ENCODE assay signal across 15 cellular contexts in genomic region chr14:77035267-77035666, GRCh38. TPM values are rescaled to one million over a fixed set of nuclear protein-coding genes. Genes with fewer than 3 reads are reported as not detected.
A peak's percentile ranks its signal among the peaks of the same experiment; 100 is the strongest.
DNase-seq lines count a peak whose midpoint lies in the region; ATAC-seq and TF ChIP-seq lines count a peak whose summit lies in the region.
"Had no signal": no experiment of that assay in that cellular context is flagged by ENCODE, and none has a peak within 500 bp of the region (broad histone marks: within the 10 kb centered on the region; RNA-seq: fewer than 3 reads in every experiment).

No MANE protein-coding gene starts in this region.

- H3K14ac ChIP-seq in mesenchymal stem cell (ENCODE audit: low read length in 2 of 2) = no peak overlapping the region

- ATAC-seq in WTC11 = no peak

- 73% methylated on average over 4 of the region's 4 CpGs for WGBS in mammary epithelial cell (ENCODE audit: low coverage, missing lambda C conversion rate)
- WGBS in mesenchymal stem cell = 94% methylated on average over 4 of the region's 4 CpGs

- no peak overlapping the region for H3K27ac Mint-ChIP-seq in WTC11
- H3K27ac Mint-ChIP-seq in type B pancreatic cell = peak overlapping the region; percentile 62

- H3K27me3 Mint-ChIP-seq in WTC11 (ENCODE audit: low read depth) (peaks cover 7% of the 10 kb centered on the region), type B pancreatic cell (no peaks in the 10 kb centered on the region)

- CTCF ChIA-PET in mammary epithelial cell (lab: Charles Lee; ENCODE audit: low non-redundant PET) (no interaction called here), WTC11 (lab: Charles Lee) (no interaction called here)

- no peak for TF ChIP-seq POLR2A in breast epithelium (IDR thresholded peaks at IDR 0.05)

- no peaks in the 10 kb centered on the region for H3K9me3 Mint-ChIP-seq in WTC11
- no peaks in the 10 kb centered on the region for H3K9me3 Mint-ChIP-seq in type B pancreatic cell
- H3K9me3 Mint-ChIP-seq: HFFc6 had no signal

- intact Hi-C loops in breast epithelium (cut with DNase I; ENCODE audit: low total_unique reads) = no loop called here
- intact Hi-C loops in mammary epithelial cell (cut with micrococcal nuclease) = no loop called here
- intact Hi-C loops in ascending aorta (cut with DNase I) = loop anchor here (10.0 kb wide), 1 partner anchor 270 kb away; the partner anchor contains the start of gene VASH1

- dilution Hi-C loops in mammary epithelial cell (cut with HindIII; ENCODE audit: low sequenced_read_pairs) = no loop called here

- no peak overlapping the region for H3K23ac ChIP-seq in mesenchymal stem cell (ENCODE audit: low read length in 2 of 2)

- no peak for TF ChIP-seq CTCF in breast epithelium (IDR thresholded peaks at IDR 0.05)
- no peak for TF ChIP-seq CTCF in mammary epithelial cell (conservative IDR thresholded peaks at IDR 0.05 in 1 of 2, IDR thresholded peaks at IDR 0.05 in 1 of 2; ENCODE audit: extremely low read depth in 1 of 2, insufficient read depth in 1 of 2, low read depth in 1 of 2, low read length in 2 of 2)
- no peak for TF ChIP-seq CTCF in WTC11 (IDR thresholded peaks at IDR 0.05)
- TF ChIP-seq CTCF in type B pancreatic cell (conservative IDR thresholded peaks at IDR 0.05) = no peak
- TF ChIP-seq CTCF in WERI-Rb-1 (IDR thresholded peaks at IDR 0.05; ENCODE audit: low read depth, low read length) = no peak
- no peak for TF ChIP-seq CTCF in GM13976 (IDR thresholded peaks at IDR 0.05; ENCODE audit: borderline replicate concordance, control extremely low read depth, extremely low read depth, insufficient read depth, missing control alignments)
- no peak for TF ChIP-seq CTCF in ascending aorta (IDR thresholded peaks at IDR 0.05)

- H3K36me3 ChIP-seq in breast epithelium = no peaks in the 10 kb centered on the region
- no peaks in the 10 kb centered on the region for H3K36me3 ChIP-seq in mammary epithelial cell (ENCODE audit: insufficient read depth, low read length)
- no peaks in the 10 kb centered on the region for H3K36me3 ChIP-seq in mesenchymal stem cell (ENCODE audit: control insufficient read depth in 1 of 2, insufficient read depth in 2 of 2, low read depth in 1 of 2, low read length in 2 of 2)
- H3K36me3 ChIP-seq in WERI-Rb-1 = no peaks in the 10 kb centered on the region
- H3K36me3 ChIP-seq in ascending aorta = no peaks in the 10 kb centered on the region

- H3K79me2 ChIP-seq in mammary epithelial cell (ENCODE audit: insufficient read depth, low read length) = no peaks in the 10 kb centered on the region

- H3K27ac ChIP-seq in breast epithelium = peak overlapping the region; percentile 95 to 99
- H3K27ac ChIP-seq in mammary epithelial cell (ENCODE audit: insufficient read depth, low read depth, low read length) = no peak overlapping the region
- peak overlapping the region; percentile 99 for H3K27ac ChIP-seq in mesenchymal stem cell (ENCODE audit: low read length, poor library complexity, severe bottlenecking)
- no peak overlapping the region for H3K27ac ChIP-seq in WERI-Rb-1
- H3K27ac ChIP-seq in ascending aorta = peak overlapping the region in 1 of 2 donors; percentile 100

- peak overlapping the region; percentile 0 for H2BK15ac ChIP-seq in mesenchymal stem cell (ENCODE audit: low read depth, poor library complexity, severe bottlenecking)

- no peaks in the 10 kb centered on the region for H4K20me1 ChIP-seq in mammary epithelial cell (ENCODE audit: insufficient read depth, low read length)

- H3K4me3 ChIP-seq in breast epithelium = no peak overlapping the region
- no peak overlapping the region for H3K4me3 ChIP-seq in mammary epithelial cell (replicated peaks in 1 of 3; ENCODE audit: insufficient read depth in 1 of 3, low read depth in 2 of 3, low read length in 3 of 3)
- no peak overlapping the region for H3K4me3 ChIP-seq in mesenchymal stem cell (ENCODE audit: insufficient read depth in 1 of 2, low read depth in 1 of 2, low read length in 2 of 2)
- H3K4me3 ChIP-seq in WERI-Rb-1 (ENCODE audit: low read depth, low read length) = no peak overlapping the region
- H3K4me3 ChIP-seq in ascending aorta = no peak overlapping the region
- H3K4me3 ChIP-seq: lung had no signal

- H3K79me1 ChIP-seq in mesenchymal stem cell (replicated peaks; ENCODE audit: low read length, poor library complexity, severe bottlenecking) = peaks cover 3% of the 10 kb centered on the region

- no peak overlapping the region for H4K8ac ChIP-seq in mesenchymal stem cell (ENCODE audit: low read length)

- no peak overlapping the region for H3K9ac ChIP-seq in mammary epithelial cell (ENCODE audit: insufficient read depth, low read length)
- H3K9ac ChIP-seq in mesenchymal stem cell (ENCODE audit: low read length) = no peak overlapping the region

- H2BK5ac ChIP-seq in mesenchymal stem cell (ENCODE audit: low read depth, low read length, poor library complexity, severe bottlenecking) = no peak overlapping the region

- in situ Hi-C loops in mammary epithelial cell (cut with MboI; ENCODE audit: low sequenced_read_pairs in 2 of 2) (no loop called here), GM13976 (cut with MboI; ENCODE audit: low sequenced_read_pairs, unreplicated experiment) (no loop called here)

- peak overlapping the region; percentile 93 for H2AK5ac ChIP-seq in mesenchymal stem cell (ENCODE audit: low read length, severe bottlenecking)

- H3K36me3 Mint-ChIP-seq in WTC11 = no peaks in the 10 kb centered on the region
- H3K36me3 Mint-ChIP-seq in type B pancreatic cell = no peaks in the 10 kb centered on the region

- H3K4me1 Mint-ChIP-seq in WTC11 (peaks cover 73% of the 10 kb centered on the region), type B pancreatic cell (ENCODE audit: unreplicated experiment) (peaks cover 73% of the 10 kb centered on the region)

- H3K4me1 ChIP-seq in breast epithelium (peaks cover 22 to 57% of the 10 kb centered on the region in 2 donors), mammary epithelial cell (ENCODE audit: insufficient read depth, low read length) (peaks cover 61% of the 10 kb centered on the region), mesenchymal stem cell (ENCODE audit: control insufficient read depth, insufficient read depth, low read depth, low read length) (peaks cover 39% of the 10 kb centered on the region), ascending aorta (peaks cover 16 to 68% of the 10 kb centered on the region in 2 donors)

- H3K27me3 ChIP-seq in breast epithelium = no peaks in the 10 kb centered on the region
- no peaks in the 10 kb centered on the region for H3K27me3 ChIP-seq in mammary epithelial cell (ENCODE audit: insufficient read depth, low read length)
- no peaks in the 10 kb centered on the region for H3K27me3 ChIP-seq in mesenchymal stem cell (ENCODE audit: control insufficient read depth in 1 of 2, insufficient read depth in 1 of 2, low read length in 2 of 2)
- no peaks in the 10 kb centered on the region for H3K27me3 ChIP-seq in WERI-Rb-1 (ENCODE audit: insufficient read depth, low read depth, severe bottlenecking)
- H3K27me3 ChIP-seq in ascending aorta = no peaks in the 10 kb centered on the region

- H3K4me2 ChIP-seq in mammary epithelial cell (ENCODE audit: insufficient read depth, low read depth, low read length) = no peak overlapping the region
- no peak overlapping the region for H3K4me2 ChIP-seq in mesenchymal stem cell (ENCODE audit: low read length, poor library complexity, severe bottlenecking)

- peak overlapping the region; percentile 37 to 71 for H2BK12ac ChIP-seq in mesenchymal stem cell (ENCODE audit: low read length in 2 of 2)

- BruUV-seq in mammary epithelial cell (replicated peaks; lab: Mats Ljungman, UMichigan) = no TSS peak

- no peak for DNase-seq in breast epithelium (ENCODE audit: low spot score in 2 of 2)
- DNase-seq in mammary epithelial cell = no peak
- DNase-seq in WTC11 (ENCODE audit: low spot score) = no peak
- no peak for DNase-seq in mesenchymal stem cell
- no peak for DNase-seq in type B pancreatic cell (ENCODE audit: extremely low spot score, unreplicated experiment)
- DNase-seq in WERI-Rb-1 = no peak
- DNase-seq in GM13976 (ENCODE audit: low spot score) = no peak
- no peak for DNase-seq in ascending aorta (ENCODE audit: low spot score in 2 of 2)
- DNase-seq: cerebellar nuclear complex; HFFc6; hypothalamus; NCI-H524 treated with DMSO at 0.1 percent for 48 hours; SHP77; stimulated activated naive CD4-positive, alpha-beta T cell had no signal

- H2AFZ ChIP-seq in mammary epithelial cell (ENCODE audit: low read depth, low read length) = no peak overlapping the region
- no peak overlapping the region for H2AFZ ChIP-seq in mesenchymal stem cell (ENCODE audit: low read depth, low read length)

- H3K18ac ChIP-seq in mesenchymal stem cell (ENCODE audit: low read depth in 1 of 2, low read length in 2 of 2) = peak overlapping the region; percentile 51 to 75

- POLR2A ChIA-PET in WTC11 (lab: Charles Lee) = interaction anchor here (0.6 to 2.3 kb wide), 3 partner anchors 24 to 74 kb away, joined by 3 to 9 read pairs (median 8); no protein-coding TSS in a partner anchor

- no peaks in the 10 kb centered on the region for H3K9me3 ChIP-seq in breast epithelium
- H3K9me3 ChIP-seq in mammary epithelial cell (replicated peaks; ENCODE audit: insufficient read depth, low read length) = no peaks in the 10 kb centered on the region
- no peaks in the 10 kb centered on the region for H3K9me3 ChIP-seq in mesenchymal stem cell (ENCODE audit: control insufficient read depth, low read length)
- H3K9me3 ChIP-seq in WERI-Rb-1 (ENCODE audit: severe bottlenecking) = no peaks in the 10 kb centered on the region
- no peaks in the 10 kb centered on the region for H3K9me3 ChIP-seq in ascending aorta

- H4K91ac ChIP-seq in mesenchymal stem cell (ENCODE audit: low read length) = no peak overlapping the region

- H3K4me3 Mint-ChIP-seq in WTC11 (no peak overlapping the region), type B pancreatic cell (peak overlapping the region; percentile 14)

- H2BK120ac ChIP-seq in mesenchymal stem cell (ENCODE audit: low read depth, low read length) = no peak overlapping the region

- H3K4ac ChIP-seq in mesenchymal stem cell (ENCODE audit: low read depth in 1 of 2, low read length in 2 of 2) = peak overlapping the region in 1 of 2 experiments; percentile 54

TF ChIP-seq in WTC11, 78 proteins besides CTCF, POLR2A, EP300 and RAD21:
- TF ChIP-seq ZNF121 (CRISPR knock-in tag; IDR thresholded peaks at IDR 0.05) = peak; percentile 87
- no peak for TF ChIP-seq PRRX2 (CRISPR knock-in tag; IDR thresholded peaks at IDR 0.05)

RNA-seq across cellular contexts. Expression of gene IRF2BPL, which starts 6.8 kb away (rescaled TPM):
- total RNA-seq in breast epithelium (10 to 100 TPM; 39.5 to 76.5 (median 47.2) TPM), mammary epithelial cell (10 to 100 TPM; 41.3 to 49.4 TPM), WTC11 (2021) (106 to 126 TPM (median 110 TPM) in 3 replicates), type B pancreatic cell (ENCODE audit: low replicate concordance) (59.7 and 116 TPM in 2 replicates), ascending aorta (68.1 TPM)
- polyA plus RNA-seq in mammary epithelial cell = 14.0 TPM
- polyA minus RNA-seq in mammary epithelial cell = 13.7 TPM
- 49.1 TPM for polyA plus RNA-seq in mesenchymal stem cell (2013, experiment 1 of 2)
- polyA plus RNA-seq in mesenchymal stem cell (2013, experiment 2 of 2) = 48.1 TPM

Comparison
In these comparisons a context has a peak if more than half of its experiments do, and no peak if none do; other contexts are left out.
1. H3K27ac ChIP-seq: peak in breast epithelium (2 of 2) and mesenchymal stem cell (single experiment); none in mammary epithelial cell (single experiment) and WERI-Rb-1 (single experiment).